Comparison of ENCODE assay signal across 12 cellular contexts in the genomic region with DNA sequence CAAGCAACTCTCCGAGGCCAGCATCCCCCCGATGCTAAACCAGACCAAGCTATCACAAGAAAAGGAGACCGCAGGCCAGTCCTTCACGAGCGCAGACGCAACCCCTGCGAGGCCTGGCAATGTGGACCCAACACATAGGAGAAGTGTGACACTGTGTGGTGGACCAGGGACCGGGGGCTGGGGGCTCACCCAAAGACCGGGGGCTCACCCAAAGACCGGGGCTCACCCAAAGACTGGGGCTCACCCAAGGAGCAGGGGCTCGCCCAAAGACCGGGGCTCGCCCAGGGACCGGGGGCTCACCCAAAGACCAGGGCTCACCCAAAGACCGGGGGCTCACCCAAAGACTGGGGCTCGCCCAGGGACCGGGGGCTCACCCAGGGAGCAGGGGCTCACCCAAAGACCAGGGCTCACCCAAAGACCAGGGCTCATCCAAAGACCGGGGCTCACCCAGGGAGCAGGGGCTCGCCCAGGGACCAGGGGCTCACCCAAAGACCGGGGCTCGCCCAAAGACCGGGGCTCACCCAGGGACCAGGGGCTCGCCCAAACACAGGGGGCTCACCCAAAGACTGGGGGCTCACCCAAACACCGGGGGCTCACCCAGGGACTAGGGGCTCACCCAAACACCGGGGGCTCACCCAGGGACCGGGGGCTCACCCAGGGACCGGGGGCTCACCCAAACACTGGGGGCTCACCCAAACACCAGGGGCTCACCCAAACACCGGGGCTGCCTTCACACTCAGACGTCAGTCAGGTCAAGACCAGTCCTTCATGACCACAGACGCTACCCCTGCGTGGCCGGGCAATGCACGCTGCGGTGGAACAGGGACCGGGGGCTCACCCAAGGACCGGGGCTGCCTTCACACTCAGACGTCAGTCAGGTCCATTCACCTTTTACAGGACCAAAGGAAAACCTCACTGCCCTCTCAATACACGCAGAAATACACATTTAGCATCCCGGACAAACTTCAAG.
"Had no signal": no experiment of that assay in that cellular context is flagged by ENCODE, and none has a peak within 500 bp of the region (broad histone marks: within the 10 kb centered on the region; RNA-seq: fewer than 3 reads in every experiment).

No MANE protein-coding gene starts in this region.

- H3K9me3 ChIP-seq: ovary had no signal

- H3K27ac ChIP-seq: coronary artery, ovary, tibial nerve had no signal

- H3K27me3 ChIP-seq: ovary, tibial nerve had no signal

- H3K4me3 ChIP-seq: coronary artery, ovary, tibial nerve had no signal

- DNase-seq: activated CD4-positive, alpha-beta T cell treated with anti-CD3 and anti-CD28 coated beads for 36 hours; activated CD8-positive, alpha-beta T cell treated with anti-CD3 and anti-CD28 coated beads, Interleukin-2, amount 10 ng/mL, durations not matched to agents 7 days and 5 days; activated naive CD4-positive, alpha-beta T cell treated with anti-CD3 and anti-CD28 coated beads for 36 hours; caudate nucleus; effector memory CD4-positive, alpha-beta T cell; immature natural killer cell; mesenchymal stem cell; stimulated activated CD4-positive, alpha-beta T cell treated with anti-CD3 and anti-CD28 coated beads, Interleukin-4, amount 100 ng/mL, for 4 hours; SW 1271 had no signal

- H3K36me3 ChIP-seq: ovary had no signal
